Comparison of ENCODE assay signal across 10 cellular contexts in genomic region chr22:22721681-22722309, GRCh38.
DNase-seq lines count a peak whose midpoint lies in the region; ATAC-seq, FAIRE-seq and TF ChIP-seq lines count a peak whose summit lies in the region.
"Had no signal": no experiment of that assay in that cellular context is flagged by ENCODE, and none has a peak within 500 bp of the region (broad histone marks: within the 10 kb centered on the region; RNA-seq: fewer than 3 reads in every experiment).

No MANE protein-coding gene starts in this region.

- no peak overlapping the region for H3K4me3 ChIP-seq in MG63

- H3K36me3 ChIP-seq in MG63, result no peaks in the 10 kb centered on the region

- no peak for TF ChIP-seq CTCF in D721Med (IDR thresholded peaks at IDR 0.05; ENCODE audit: insufficient read depth, missing control alignments)

- H3K36me3 Mint-ChIP-seq in activated naive CD8-positive, alpha-beta T cell, result no peaks in the 10 kb centered on the region

- peaks cover 2% of the 10 kb centered on the region for H3K27me3 Mint-ChIP-seq in activated naive CD8-positive, alpha-beta T cell

- no peaks in the 10 kb centered on the region for H3K9me3 Mint-ChIP-seq in activated naive CD8-positive, alpha-beta T cell (ENCODE audit: low read depth)

- no peak for ATAC-seq in HG03039 (IDR thresholded peaks at IDR 0.05; ENCODE audit: unreplicated experiment)

- H3K9me3 ChIP-seq in MG63, result no peaks in the 10 kb centered on the region

- peaks cover 33% of the 10 kb centered on the region for H3K4me1 Mint-ChIP-seq in activated naive CD8-positive, alpha-beta T cell (ENCODE audit: low read depth)

- H3K27me3 ChIP-seq in MG63, result 0 out of 2 replicates have a peak, but pooled peaks cover 2% of the 10 kb centered on the region

- H3K4me3 Mint-ChIP-seq in activated naive CD8-positive, alpha-beta T cell, result peak overlapping the region; percentile 43

- FAIRE-seq in D721Med (lab: Jason Lieb, UNC), result no peak
- FAIRE-seq: colon had no signal

- DNase-seq in AG08395 (ENCODE audit: low spot score), result peak; percentile 7
- peak; percentile 72 for DNase-seq in MG63
- DNase-seq in nucleus accumbens (lab: John Stamatoyannopoulos, UW), result peak in 30 of 56 donors; percentile 4 to 80 (median 42)
- DNase-seq in iPS-NIHi7 (ENCODE audit: extremely low spot score), result no peak
- no peak for DNase-seq in hippocampal formation (lab: John Stamatoyannopoulos, UW)
- no peak for DNase-seq in D721Med (ENCODE audit: insufficient read length, low spot score)
- DNase-seq: COR-L47 had no signal

- H3K27ac Mint-ChIP-seq in activated naive CD8-positive, alpha-beta T cell, result peak overlapping the region; percentile 30

Comparison
In these comparisons a context has a peak if more than half of its experiments do, and no peak if none do; other contexts are left out.
1. DNase-seq: peak in AG08395 (single experiment), MG63 (single experiment) and nucleus accumbens (30 of 56); none in iPS-NIHi7 (single experiment), hippocampal formation (0 of 2) and D721Med (single experiment).